In genomic region chr22:36197065-36197440, GRCh38 we compare ENCODE assay signal across 8 cellular contexts. TPM values are rescaled to one million over a fixed set of nuclear protein-coding genes. Genes with fewer than 3 reads are reported as not detected.
DNase-seq lines count a peak whose midpoint lies in the region; ATAC-seq and TF ChIP-seq lines count a peak whose summit lies in the region.
"Had no signal": no experiment of that assay in that cellular context is flagged by ENCODE, and none has a peak within 500 bp of the region (broad histone marks: within the 10 kb centered on the region; RNA-seq: fewer than 3 reads in every experiment).

No MANE protein-coding gene starts in this region.

- POLR2A ChIA-PET in HEK293 (lab: Yijun Ruan, JAX): no interaction called here
- POLR2A ChIA-PET in RWPE1 (lab: Yijun Ruan, JAX; ENCODE audit: low non-redundant PET): no interaction called here

- no peak overlapping the region for H3K27ac Mint-ChIP-seq in stimulated activated memory B cell treated with anti-CD40 and anti-IgM and Interleukin-4, amounts not matched to agents 10 μg/mL and 1 μg/mL and 100 μg/mL, for 72 hours

- in situ Hi-C loops in gastrocnemius medialis (cut with MboI; ENCODE audit: low sequenced_read_pairs in 4 of 4): loop anchor here in 1 of 4 donors (10.0 kb wide), 1 partner anchor 78 kb away; no protein-coding TSS in a partner anchor

- no peak for TF ChIP-seq POLR2A in gastrocnemius medialis (IDR thresholded peaks at IDR 0.05)
- TF ChIP-seq POLR2A in breast epithelium (IDR thresholded peaks at IDR 0.05): no peak

- DNase-seq in left ventricle myocardium superior (peak; percentile 69), gastrocnemius medialis (peak; percentile 29 to 44), breast epithelium (ENCODE audit: low spot score in 2 of 2) (no peak), RWPE1 (ENCODE audit: low spot score) (no peak)

- no peak overlapping the region for H3K4me3 ChIP-seq in HEK293 (ENCODE audit: low read depth, low read length)
- H3K4me3 ChIP-seq in gastrocnemius medialis: no peak overlapping the region
- H3K4me3 ChIP-seq in breast epithelium: no peak overlapping the region

- ATAC-seq in SK-N-SH treated with all-trans-retinoic acid at 6 μM for 48 hours (peak; percentile 62), left ventricle myocardium superior (peak; percentile 69), gastrocnemius medialis (peak in 1 of 2 donors; percentile 14)
- ATAC-seq in stimulated activated memory B cell treated with anti-CD40 and anti-IgM and Interleukin-4, amounts not matched to agents 10 μg/mL and 1 μg/mL and 100 μg/mL, for 72 hours: no peak

- no peaks in the 10 kb centered on the region for H3K9me3 Mint-ChIP-seq in stimulated activated memory B cell treated with anti-CD40 and anti-IgM and Interleukin-4, amounts not matched to agents 10 μg/mL and 1 μg/mL and 100 μg/mL, for 72 hours

- intact Hi-C loops in left ventricle myocardium superior (cut with micrococcal nuclease): no loop called here
- intact Hi-C loops in gastrocnemius medialis (cut with DNase I; ENCODE audit: low total_unique reads): no loop called here
- intact Hi-C loops in breast epithelium (cut with DNase I; ENCODE audit: low total_unique reads): loop anchor here (5.0 kb wide), 1 partner anchor 85 kb away; no protein-coding TSS in a partner anchor

- H3K4me1 ChIP-seq in HEK293 (ENCODE audit: control insufficient read depth, insufficient read depth, low read length): no peaks in the 10 kb centered on the region
- H3K4me1 ChIP-seq in gastrocnemius medialis: peaks cover 5 to 11% of the 10 kb centered on the region in 2 donors
- H3K4me1 ChIP-seq in breast epithelium: no peaks in the 10 kb centered on the region

- no peak overlapping the region for H3K4me3 Mint-ChIP-seq in stimulated activated memory B cell treated with anti-CD40 and anti-IgM and Interleukin-4, amounts not matched to agents 10 μg/mL and 1 μg/mL and 100 μg/mL, for 72 hours

- no peaks in the 10 kb centered on the region for H3K27me3 ChIP-seq in gastrocnemius medialis
- no peaks in the 10 kb centered on the region for H3K27me3 ChIP-seq in breast epithelium

- TF ChIP-seq CTCF in HEK293 (tag by site-specific recombination; IDR thresholded peaks at IDR 0.05) (no peak), gastrocnemius medialis (IDR thresholded peaks at IDR 0.05 in 4 of 5, conservative IDR thresholded peaks at IDR 0.05 in 1 of 5) (no peak), breast epithelium (IDR thresholded peaks at IDR 0.05) (no peak), RWPE1 (conservative IDR thresholded peaks at IDR 0.05; ENCODE audit: low read depth) (no peak)

- CTCF ChIA-PET in HEK293 (lab: Yijun Ruan, JAX): interaction anchor here (1.0 to 6.9 kb wide), 7 partner anchors 11 to 290 kb away, joined by 3 to 60 read pairs (median 10); no protein-coding TSS in a partner anchor
- CTCF ChIA-PET in RWPE1 (lab: Yijun Ruan, JAX): no interaction called here

- H3K9me3 ChIP-seq in HEK293 (ENCODE audit: control insufficient read depth, insufficient read depth, low read depth, low read length) (no peaks in the 10 kb centered on the region), gastrocnemius medialis (no peaks in the 10 kb centered on the region), breast epithelium (no peaks in the 10 kb centered on the region)

- no peaks in the 10 kb centered on the region for H3K36me3 ChIP-seq in HEK293 (ENCODE audit: control insufficient read depth in 2 of 2, insufficient read depth in 1 of 2, low read length in 2 of 2)
- H3K36me3 ChIP-seq in gastrocnemius medialis: no peaks in the 10 kb centered on the region
- H3K36me3 ChIP-seq in breast epithelium: no peaks in the 10 kb centered on the region

- H3K4me1 Mint-ChIP-seq in stimulated activated memory B cell treated with anti-CD40 and anti-IgM and Interleukin-4, amounts not matched to agents 10 μg/mL and 1 μg/mL and 100 μg/mL, for 72 hours: peaks cover 18% of the 10 kb centered on the region

- H3K27me3 Mint-ChIP-seq in stimulated activated memory B cell treated with anti-CD40 and anti-IgM and Interleukin-4, amounts not matched to agents 10 μg/mL and 1 μg/mL and 100 μg/mL, for 72 hours: peaks cover 43% of the 10 kb centered on the region

- no peaks in the 10 kb centered on the region for H3K36me3 Mint-ChIP-seq in stimulated activated memory B cell treated with anti-CD40 and anti-IgM and Interleukin-4, amounts not matched to agents 10 μg/mL and 1 μg/mL and 100 μg/mL, for 72 hours

- H3K27ac ChIP-seq in HEK293 (ENCODE audit: extremely low read depth, low read depth, low read length): no peak overlapping the region
- peak overlapping the region in 1 of 4 donors; percentile 58 for H3K27ac ChIP-seq in gastrocnemius medialis
- peak overlapping the region in 1 of 2 donors; percentile 80 for H3K27ac ChIP-seq in breast epithelium
- no peak overlapping the region for H3K27ac ChIP-seq in RWPE1

TF ChIP-seq in HEK293, 187 proteins besides CTCF, POLR2A, EP300 and RAD21:
- TF ChIP-seq KLF7 (tag by site-specific recombination; IDR thresholded peaks at IDR 0.05; ENCODE audit: borderline replicate concordance) (no peak), ZNF560 (tag by site-specific recombination; IDR thresholded peaks at IDR 0.05; ENCODE audit: borderline replicate concordance) (no peak), MZF1 (tag by site-specific recombination; IDR thresholded peaks at IDR 0.05; ENCODE audit: borderline replicate concordance) (no peak), ZNF335 (tag by site-specific recombination; conservative IDR thresholded peaks at IDR 0.05) (peak; percentile 39; the same call in 1 of the 2 replicates)
- TF ChIP-seq, protein P1, sequence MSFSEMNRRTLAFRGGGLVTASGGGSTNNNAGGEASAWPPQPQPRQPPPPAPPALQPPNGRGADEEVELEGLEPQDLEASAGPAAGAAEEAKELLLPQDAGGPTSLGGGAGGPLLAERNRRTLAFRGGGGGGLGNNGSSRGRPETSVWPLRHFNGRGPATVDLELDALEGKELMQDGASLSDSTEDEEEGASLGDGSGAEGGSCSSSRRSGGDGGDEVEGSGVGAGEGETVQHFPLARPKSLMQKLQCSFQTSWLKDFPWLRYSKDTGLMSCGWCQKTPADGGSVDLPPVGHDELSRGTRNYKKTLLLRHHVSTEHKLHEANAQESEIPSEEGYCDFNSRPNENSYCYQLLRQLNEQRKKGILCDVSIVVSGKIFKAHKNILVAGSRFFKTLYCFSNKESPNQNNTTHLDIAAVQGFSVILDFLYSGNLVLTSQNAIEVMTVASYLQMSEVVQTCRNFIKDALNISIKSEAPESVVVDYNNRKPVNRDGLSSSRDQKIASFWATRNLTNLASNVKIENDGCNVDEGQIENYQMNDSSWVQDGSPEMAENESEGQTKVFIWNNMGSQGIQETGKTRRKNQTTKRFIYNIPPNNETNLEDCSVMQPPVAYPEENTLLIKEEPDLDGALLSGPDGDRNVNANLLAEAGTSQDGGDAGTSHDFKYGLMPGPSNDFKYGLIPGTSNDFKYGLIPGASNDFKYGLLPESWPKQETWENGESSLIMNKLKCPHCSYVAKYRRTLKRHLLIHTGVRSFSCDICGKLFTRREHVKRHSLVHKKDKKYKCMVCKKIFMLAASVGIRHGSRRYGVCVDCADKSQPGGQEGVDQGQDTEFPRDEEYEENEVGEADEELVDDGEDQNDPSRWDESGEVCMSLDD (tag by site-specific recombination; IDR thresholded peaks at IDR 0.05): no peak

TF ChIP-seq in SK-N-SH treated with all-trans-retinoic acid at 6 μM for 48 hours, 23 proteins besides CTCF, POLR2A, EP300 and RAD21:
- no peak for TF ChIP-seq ZNF70 (CRISPR knock-in tag; IDR thresholded peaks at IDR 0.05)
- TF ChIP-seq ZNF8 (CRISPR knock-in tag; IDR thresholded peaks at IDR 0.05): no peak
TF ChIP-seq in SK-N-SH treated with all-trans-retinoic acid at 6 μM for 48 hours: peak in this region for 0.

RNA-seq across cellular contexts. Expression of gene APOL4, which starts 4.6 kb away (rescaled TPM):
- total RNA-seq in left ventricle myocardium superior (3.8 TPM), gastrocnemius medialis (1 to 10 TPM in 3 of 4 donors, not detected in 1; 1.5 to 2.3 (median 2.0) TPM), breast epithelium (10 to 100 TPM in 2 of 3 donors, 1 to 10 TPM in 1; 4.9 to 41.3 (median 15.0) TPM)
- total RNA-seq: SK-MEL-5 had no signal

RNA-seq across cellular contexts. Expression of gene APOL3, which starts 36.5 kb away (rescaled TPM):
- total RNA-seq in left ventricle myocardium superior (29.5 TPM), gastrocnemius medialis (10 to 100 TPM; 16.6 to 23.4 (median 19.3) TPM), breast epithelium (100 to 1,000 TPM in 2 of 3 donors, 10 to 100 TPM in 1; 46.5 to 130 (median 101) TPM)

RNA-seq across cellular contexts. Expression of gene APOL2, which starts 42.3 kb away (rescaled TPM):
- 56.7 TPM for total RNA-seq in left ventricle myocardium superior
- total RNA-seq in gastrocnemius medialis: 10 to 100 TPM in 3 of 4 donors, 1 to 10 TPM in 1; 8.7 to 25.5 (median 20.9) TPM
- total RNA-seq in breast epithelium: 100 to 1,000 TPM in 1 of 3 donors, 10 to 100 TPM in 2; 50.4 to 112 (median 73.8) TPM

RNA-seq across cellular contexts. Expression of gene APOL1, which starts 55.9 kb away (rescaled TPM):
- 17.6 TPM for total RNA-seq in left ventricle myocardium superior
- total RNA-seq in gastrocnemius medialis: 10 to 100 TPM in 1 of 4 donors, 1 to 10 TPM in 2, under 1 TPM in 1; 0.87 to 11.1 (median 6.2) TPM
- 10 to 100 TPM in 2 of 3 donors, 1 to 10 TPM in 1; 5.9 to 38.3 (median 22.2) TPM for total RNA-seq in breast epithelium

Comparison
In these comparisons a context has a peak if more than half of its experiments do, and no peak if none do; other contexts are left out.
1. DNase-seq: peak in left ventricle myocardium superior (single experiment) and gastrocnemius medialis (2 of 2); none in breast epithelium (0 of 2) and RWPE1 (single experiment).